Comparison of ENCODE assay signal across 8 cellular contexts in genomic region chr13:112893570-112894422, GRCh38.
DNase-seq lines count a peak whose midpoint lies in the region; ATAC-seq and TF ChIP-seq lines count a peak whose summit lies in the region.

No MANE protein-coding gene starts in this region.

- intact Hi-C loops in ascending aorta (cut with DNase I) (no loop called here), spleen (cut with DNase I; ENCODE audit: low total_unique reads) (no loop called here)

- H4K20me1 ChIP-seq in DND-41 (ENCODE audit: insufficient read depth, low read length), result 0 out of 2 replicates have a peak, but pooled peaks cover 4% of the 10 kb centered on the region

- DNase-seq in DND-41, result peak; percentile 39
- peak; percentile 83 to 87 for DNase-seq in NCI-H1930 (lab: John Stamatoyannopoulos, UW)
- DNase-seq in ascending aorta (ENCODE audit: low spot score in 2 of 2), result no peak
- peak; percentile 87 for DNase-seq in spleen
- DNase-seq in mesenteric fat pad (ENCODE audit: low spot score), result no peak

- no peak overlapping the region for H2AFZ ChIP-seq in DND-41 (ENCODE audit: low read depth, low read length)

- H3K4me2 ChIP-seq in DND-41 (ENCODE audit: insufficient read depth, low read length), result no peak overlapping the region

- H3K27ac ChIP-seq in DND-41 (ENCODE audit: low read length), result no peak overlapping the region
- no peak overlapping the region for H3K27ac ChIP-seq in ascending aorta
- no peak overlapping the region for H3K27ac ChIP-seq in iPS-18a (ENCODE audit: low read length)
- H3K27ac ChIP-seq in spleen, result peak overlapping the region in 2 of 8 donors; percentile 23 to 69

- TF ChIP-seq POLR2A in spleen (IDR thresholded peaks at IDR 0.05), result no peak

- H3K36me3 ChIP-seq in DND-41 (ENCODE audit: insufficient read depth, low read length), result no peaks in the 10 kb centered on the region
- H3K36me3 ChIP-seq in ascending aorta, result no peaks in the 10 kb centered on the region
- no peaks in the 10 kb centered on the region for H3K36me3 ChIP-seq in iPS-18a (ENCODE audit: control insufficient read depth, low read depth, low read length)
- no peaks in the 10 kb centered on the region for H3K36me3 ChIP-seq in spleen

- H3K9me3 ChIP-seq in DND-41 (ENCODE audit: insufficient read depth, low read length, severe bottlenecking) (no peaks in the 10 kb centered on the region), ascending aorta (no peaks in the 10 kb centered on the region), iPS-18a (ENCODE audit: control insufficient read depth, low read depth, low read length) (no peaks in the 10 kb centered on the region), spleen (no peaks in the 10 kb centered on the region)

- no peaks in the 10 kb centered on the region for H3K79me2 ChIP-seq in DND-41 (ENCODE audit: insufficient read depth, low read length)

- 13 to 31% (median 30%) methylated on average over 12 to 33 of the region's 51 CpGs for WGBS in spleen, 5 donors

- ATAC-seq in DND-41 (ENCODE audit: insufficient read depth, low read depth), result peak; percentile 71
- peak; percentile 54 for ATAC-seq in GM21390 (IDR thresholded peaks at IDR 0.05; ENCODE audit: unreplicated experiment)
- ATAC-seq in HG02981 (IDR thresholded peaks at IDR 0.05; ENCODE audit: unreplicated experiment), result no peak

- peaks cover 6% of the 10 kb centered on the region for H3K27me3 ChIP-seq in DND-41 (ENCODE audit: insufficient read depth, low read length, poor library complexity)
- peaks cover 11% of the 10 kb centered on the region for H3K27me3 ChIP-seq in ascending aorta
- peaks cover 58% of the 10 kb centered on the region for H3K27me3 ChIP-seq in iPS-18a (ENCODE audit: control insufficient read depth, insufficient read depth, low read length)
- peaks cover 0 to 88% (median 35%) of the 10 kb centered on the region in 7 donors for H3K27me3 ChIP-seq in spleen (replicated peaks in 1 of 7)

- no peak overlapping the region for H3K9ac ChIP-seq in DND-41 (ENCODE audit: low read depth, low read length)
- peak overlapping the region; percentile 51 for H3K9ac ChIP-seq in iPS-18a (ENCODE audit: low read length)

- H3K4me3 ChIP-seq in DND-41 (ENCODE audit: low read depth in 1 of 2, low read length in 2 of 2) (no peak overlapping the region), ascending aorta (peak overlapping the region; percentile 61 to 62), iPS-18a (ENCODE audit: low read length) (peak overlapping the region; percentile 56), spleen (peak overlapping the region in 7 of 8 donors; percentile 27 to 73 (median 47))

- H3K4me1 ChIP-seq in DND-41 (ENCODE audit: insufficient read depth, low read length), result peaks cover 5% of the 10 kb centered on the region
- peaks cover 6 to 12% of the 10 kb centered on the region in 2 donors for H3K4me1 ChIP-seq in ascending aorta
- peaks cover 45% of the 10 kb centered on the region for H3K4me1 ChIP-seq in iPS-18a (ENCODE audit: control insufficient read depth, low read depth, low read length)
- H3K4me1 ChIP-seq in spleen, result peaks cover 16 to 38% (median 33%) of the 10 kb centered on the region in 6 donors

- no peak for TF ChIP-seq CTCF in DND-41 (IDR thresholded peaks at IDR 0.05; ENCODE audit: borderline replicate concordance, extremely low read depth, low read length, poor library complexity, severe bottlenecking)
- no peak for TF ChIP-seq CTCF in ascending aorta (IDR thresholded peaks at IDR 0.05)
- TF ChIP-seq CTCF in spleen (IDR thresholded peaks at IDR 0.05 in 8 of 11, conservative IDR thresholded peaks at IDR 0.05 in 3 of 11), result peak in 1 of 11 experiments; percentile 10

Comparison
In these comparisons a context has a peak if more than half of its experiments do, and no peak if none do; other contexts are left out.
1. DNase-seq: peak in DND-41 (single experiment), NCI-H1930 (2 of 2) and spleen (single experiment); none in ascending aorta (0 of 2) and mesenteric fat pad (single experiment).
2. H3K4me3 ChIP-seq: peak in ascending aorta (2 of 2), iPS-18a (single experiment) and spleen (7 of 8); none in DND-41 (0 of 2).